24 cellular contexts compared by ENCODE assay signal in genomic region chr1:189434461-189434860, GRCh38.
"Had no signal": no experiment of that assay in that cellular context is flagged by ENCODE, and none has a peak within 500 bp of the region (broad histone marks: within the 10 kb centered on the region; RNA-seq: fewer than 3 reads in every experiment).

No MANE protein-coding gene starts in this region.

- H3K36me3 Mint-ChIP-seq: naive B cell; stimulated activated effector memory CD8-positive, alpha-beta T cell treated with anti-CD3 and anti-CD28 coated beads, Interleukin-12 subunit alpha, Interleukin-12 subunit beta, amount 100 ng/mL, for 72 hours had no signal

- ATAC-seq: activated CD4-positive, alpha-beta T cell treated with anti-CD3 and anti-CD28 coated beads for 36 hours; activated naive CD8-positive, alpha-beta T cell treated with anti-CD3 and anti-CD28 coated beads, Interleukin-2, amount 50 U/mL, for 24 hours; heart right ventricle; lower lobe of right lung; stimulated activated effector memory CD8-positive, alpha-beta T cell treated with anti-CD3 and anti-CD28 coated beads, Interleukin-12 subunit alpha, Interleukin-12 subunit beta, amount 100 ng/mL, for 72 hours; stimulated activated naive CD8-positive, alpha-beta T cell treated with anti-CD3 and anti-CD28 coated beads, Interleukin-15, amount 100 ng/mL, for 72 hours had no signal

- H3K4me1 ChIP-seq: heart right ventricle, lower lobe of right lung, right lobe of liver, tibial artery had no signal

- H3K4me1 Mint-ChIP-seq: activated B cell treated with CpG ODN at 0.5 μM for 24 hours; activated CD4-positive, alpha-beta T cell treated with anti-CD3 and anti-CD28 coated beads for 36 hours; activated naive CD8-positive, alpha-beta T cell treated with anti-CD3 and anti-CD28 coated beads, Interleukin-2, amount 50 U/mL, for 24 hours; central memory CD8-positive, alpha-beta T cell; naive B cell; stimulated activated effector memory CD8-positive, alpha-beta T cell treated with anti-CD3 and anti-CD28 coated beads, Interleukin-12 subunit alpha, Interleukin-12 subunit beta, amount 100 ng/mL, for 72 hours; stimulated activated naive CD8-positive, alpha-beta T cell treated with anti-CD3 and anti-CD28 coated beads, Interleukin-15, amount 100 ng/mL, for 72 hours had no signal

- H3K4me3 Mint-ChIP-seq: activated B cell treated with CpG ODN at 0.5 μM for 24 hours; activated CD4-positive, alpha-beta T cell treated with anti-CD3 and anti-CD28 coated beads for 36 hours; activated naive CD8-positive, alpha-beta T cell treated with anti-CD3 and anti-CD28 coated beads, Interleukin-2, amount 50 U/mL, for 24 hours; central memory CD8-positive, alpha-beta T cell; naive B cell; stimulated activated effector memory CD8-positive, alpha-beta T cell treated with anti-CD3 and anti-CD28 coated beads, Interleukin-12 subunit alpha, Interleukin-12 subunit beta, amount 100 ng/mL, for 72 hours; stimulated activated naive CD8-positive, alpha-beta T cell treated with anti-CD3 and anti-CD28 coated beads, Interleukin-15, amount 100 ng/mL, for 72 hours had no signal

- FAIRE-seq: colon, keratinocyte had no signal

- H3K9me3 Mint-ChIP-seq: stimulated activated naive CD8-positive, alpha-beta T cell treated with anti-CD3 and anti-CD28 coated beads, Interleukin-15, amount 100 ng/mL, for 72 hours had no signal

- H3K27me3 ChIP-seq: dorsolateral prefrontal cortex, heart right ventricle, right lobe of liver, tibial artery had no signal

- H3K9me3 ChIP-seq: heart right ventricle, lower lobe of right lung, right lobe of liver, tibial artery had no signal

- DNase-seq: activated B cell treated with CpG ODN at 0.5 μM for 24 hours; activated CD4-positive, alpha-beta T cell treated with anti-CD3 and anti-CD28 coated beads for 36 hours; activated CD4-positive, alpha-beta T cell treated with anti-CD3 and anti-CD28 coated beads, Interleukin-2, amount 50 U/mL, for 4 hours; activated effector memory CD4-positive, alpha-beta T cell treated with Interleukin-2 at 50 U/mL for 16 hours; activated naive CD4-positive, alpha-beta T cell treated with anti-CD3 and anti-CD28 coated beads, Interleukin-2, amount 50 U/mL, for 16 hours; activated naive CD8-positive, alpha-beta T cell treated with anti-CD3 and anti-CD28 coated beads, Interleukin-2, amount 50 U/mL, for 24 hours; activated T-cell treated with anti-CD3 and anti-CD28 coated beads, Interleukin-2, amount 50 U/mL, for 48 hours; aorta; dorsolateral prefrontal cortex; heart right ventricle; lower lobe of right lung; mesendoderm; naive B cell; nucleus accumbens; right lobe of liver; stimulated activated CD4-positive, alpha-beta T cell treated with anti-CD3 and anti-CD28 coated beads, Interleukin-2, amount 100 ng/mL, for 24 hours; stimulated activated naive CD8-positive, alpha-beta T cell treated with anti-CD3 and anti-CD28 coated beads, Interleukin-15, amount 100 ng/mL, for 72 hours; tibial artery had no signal

- H3K27ac Mint-ChIP-seq: activated B cell treated with CpG ODN at 0.5 μM for 24 hours; activated CD4-positive, alpha-beta T cell treated with anti-CD3 and anti-CD28 coated beads for 36 hours; activated naive CD8-positive, alpha-beta T cell treated with anti-CD3 and anti-CD28 coated beads, Interleukin-2, amount 50 U/mL, for 24 hours; naive B cell; stimulated activated effector memory CD8-positive, alpha-beta T cell treated with anti-CD3 and anti-CD28 coated beads, Interleukin-12 subunit alpha, Interleukin-12 subunit beta, amount 100 ng/mL, for 72 hours; stimulated activated naive CD8-positive, alpha-beta T cell treated with anti-CD3 and anti-CD28 coated beads, Interleukin-15, amount 100 ng/mL, for 72 hours had no signal

- H3K4me3 ChIP-seq: dorsolateral prefrontal cortex, heart right ventricle, lower lobe of right lung, right lobe of liver, skin epidermis, tibial artery had no signal

- H3K27ac ChIP-seq: dorsolateral prefrontal cortex, epithelial cell of prostate, heart right ventricle, lower lobe of right lung, right lobe of liver, skin epidermis, tibial artery had no signal

- H3K27me3 Mint-ChIP-seq: activated B cell treated with CpG ODN at 0.5 μM for 24 hours; activated CD4-positive, alpha-beta T cell treated with anti-CD3 and anti-CD28 coated beads for 36 hours; activated naive CD8-positive, alpha-beta T cell treated with anti-CD3 and anti-CD28 coated beads, Interleukin-2, amount 50 U/mL, for 24 hours; central memory CD8-positive, alpha-beta T cell; naive B cell; stimulated activated naive CD8-positive, alpha-beta T cell treated with anti-CD3 and anti-CD28 coated beads, Interleukin-15, amount 100 ng/mL, for 72 hours had no signal

- H3K36me3 ChIP-seq: heart right ventricle, lower lobe of right lung, right lobe of liver, tibial artery had no signal
